13 cellular contexts compared by ENCODE assay signal in the genomic region with DNA sequence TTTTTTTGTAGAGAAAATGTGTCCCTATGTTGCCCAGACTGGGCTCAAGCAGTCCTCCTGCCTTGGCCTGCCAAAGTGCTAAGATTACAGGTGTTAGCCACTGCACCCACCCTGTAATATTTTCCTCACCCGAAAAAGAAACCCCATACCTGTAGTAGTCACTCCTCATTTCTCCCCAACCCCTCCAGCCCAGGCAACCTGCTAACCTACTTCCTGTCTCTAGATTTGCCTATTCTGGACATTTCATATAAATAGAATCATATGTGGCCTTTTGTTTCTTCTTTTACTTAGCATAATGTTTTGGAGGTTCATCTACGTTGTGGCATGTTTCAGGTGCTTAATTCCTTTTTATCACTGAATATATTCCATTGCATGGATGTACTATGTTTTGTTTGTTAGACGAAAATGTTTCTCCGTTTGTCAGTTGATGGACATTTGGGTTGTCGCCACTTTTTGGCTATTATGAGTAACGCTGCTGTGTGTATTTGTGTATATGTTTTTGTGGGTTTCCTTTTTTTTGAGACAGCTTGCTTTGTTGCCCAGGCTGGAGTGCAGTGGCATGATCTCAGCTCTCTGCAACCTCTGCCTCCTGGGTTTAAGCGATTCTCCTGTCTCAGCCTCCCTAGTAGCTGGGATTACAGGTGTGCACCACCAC. TPM values are rescaled to one million over a fixed set of nuclear protein-coding genes. Genes with fewer than 3 reads are reported as not detected.
DNase-seq lines count a peak whose midpoint lies in the region; ATAC-seq and TF ChIP-seq lines count a peak whose summit lies in the region.
"Had no signal": no experiment of that assay in that cellular context is flagged by ENCODE, and none has a peak within 500 bp of the region (broad histone marks: within the 10 kb centered on the region; RNA-seq: fewer than 3 reads in every experiment).

No MANE protein-coding gene starts in this region.

- H3K4me3 ChIP-seq in OCI-LY1 (ENCODE audit: low read depth, low read length, poor library complexity, severe bottlenecking): peak overlapping the region; percentile 40
- no peak overlapping the region for H3K4me3 ChIP-seq in vagina
- H3K4me3 ChIP-seq: cardiac muscle cell, K562, testis had no signal

- H3F3A ChIP-seq in OCI-LY1 (ENCODE audit: insufficient read depth, low read length): no peaks in the 10 kb centered on the region

- H3K27ac Mint-ChIP-seq in memory B cell: peak overlapping the region; percentile 98
- H3K27ac Mint-ChIP-seq: mesothelial cell of epicardium had no signal

- H2AFZ ChIP-seq in OCI-LY1 (ENCODE audit: low read length): no peak overlapping the region

- H3K79me2 ChIP-seq in OCI-LY1 (ENCODE audit: insufficient read depth, low read length): peaks cover 47% of the 10 kb centered on the region

- H3K9me3 ChIP-seq in OCI-LY1 (ENCODE audit: low read length) (no peaks in the 10 kb centered on the region), vagina (no peaks in the 10 kb centered on the region)
- H3K9me3 ChIP-seq: testis had no signal

- H3K27ac ChIP-seq in OCI-LY1 (ENCODE audit: low read depth, low read length, poor library complexity, severe bottlenecking): peak overlapping the region; percentile 92
- H3K27ac ChIP-seq in vagina: no peak overlapping the region
- H3K27ac ChIP-seq: cardiac muscle cell, testis had no signal

- ATAC-seq in GM18520 (IDR thresholded peaks at IDR 0.05; ENCODE audit: unreplicated experiment) (peak; percentile 35), GM21717 (IDR thresholded peaks at IDR 0.05; ENCODE audit: unreplicated experiment) (peak; percentile 39), memory B cell (ENCODE audit: low read depth) (peak; percentile 61), HG02938 (IDR thresholded peaks at IDR 0.05; ENCODE audit: unreplicated experiment) (no peak)
- ATAC-seq: K562 had no signal

- H3K27me3 ChIP-seq in OCI-LY1 (ENCODE audit: insufficient read depth, low read length) (no peaks in the 10 kb centered on the region), vagina (no peaks in the 10 kb centered on the region)
- H3K27me3 ChIP-seq: cardiac muscle cell, testis had no signal

- no peak for TF ChIP-seq POLR2A in vagina (IDR thresholded peaks at IDR 0.05)

- H3K36me3 ChIP-seq in OCI-LY1 (ENCODE audit: insufficient read depth, low read length) (peaks cover 15% of the 10 kb centered on the region), vagina (no peaks in the 10 kb centered on the region)
- H3K36me3 ChIP-seq: cardiac muscle cell had no signal

- H3K36me3 Mint-ChIP-seq in memory B cell: peaks cover 21% of the 10 kb centered on the region

- no peaks in the 10 kb centered on the region for H3K27me3 Mint-ChIP-seq in memory B cell

- DNase-seq in memory B cell (ENCODE audit: low spot score in 2 of 2): no peak
- DNase-seq in C1 segment of cervical spinal cord (lab: John Stamatoyannopoulos, UW): no peak
- no peak for DNase-seq in cerebellar nuclear complex (lab: John Stamatoyannopoulos, UW)
- no peak for DNase-seq in vagina (ENCODE audit: extremely low spot score in 2 of 2)
- DNase-seq: NCI-H748 treated with DMSO at 0.1 percent for 48 hours, testis had no signal

- no peak overlapping the region; the same call in 1 of the 2 replicates for H3K9ac ChIP-seq in OCI-LY1 (ENCODE audit: low read length)

- H3K4me1 Mint-ChIP-seq in memory B cell: peaks cover 48% of the 10 kb centered on the region

- H4K20me1 ChIP-seq in OCI-LY1 (ENCODE audit: insufficient read depth, low read length): no peaks in the 10 kb centered on the region

- TF ChIP-seq CTCF in OCI-LY1 (IDR thresholded peaks at IDR 0.05; ENCODE audit: low read length) (no peak), vagina (IDR thresholded peaks at IDR 0.05) (no peak)

- H3K9me3 Mint-ChIP-seq in memory B cell: no peaks in the 10 kb centered on the region

- intact Hi-C loops in vagina (cut with DNase I): no loop called here

- peak overlapping the region; percentile 87 for H3K4me3 Mint-ChIP-seq in memory B cell
- H3K4me3 Mint-ChIP-seq: mesothelial cell of epicardium had no signal

- H3K4me1 ChIP-seq in OCI-LY1 (ENCODE audit: insufficient read depth, low read length, severe bottlenecking) (peaks cover 71% of the 10 kb centered on the region), vagina (peaks cover 29% of the 10 kb centered on the region)

- H3K4me2 ChIP-seq in OCI-LY1 (ENCODE audit: low read length): peak overlapping the region; percentile 55

- no peaks in the 10 kb centered on the region for H3K9me2 ChIP-seq in OCI-LY1 (ENCODE audit: low read depth, low read length)

RNA-seq across cellular contexts. Expression of a gene that starts 6.2 kb away (rescaled TPM):
- total RNA-seq in vagina: 108 TPM

RNA-seq across cellular contexts. Expression of a gene that starts 9.3 kb away (rescaled TPM):
- total RNA-seq in vagina: 43.0 TPM

RNA-seq across cellular contexts. Expression of a gene that starts 42.9 kb away (rescaled TPM):
- total RNA-seq in vagina: 7.6 TPM
